In the genomic region with DNA sequence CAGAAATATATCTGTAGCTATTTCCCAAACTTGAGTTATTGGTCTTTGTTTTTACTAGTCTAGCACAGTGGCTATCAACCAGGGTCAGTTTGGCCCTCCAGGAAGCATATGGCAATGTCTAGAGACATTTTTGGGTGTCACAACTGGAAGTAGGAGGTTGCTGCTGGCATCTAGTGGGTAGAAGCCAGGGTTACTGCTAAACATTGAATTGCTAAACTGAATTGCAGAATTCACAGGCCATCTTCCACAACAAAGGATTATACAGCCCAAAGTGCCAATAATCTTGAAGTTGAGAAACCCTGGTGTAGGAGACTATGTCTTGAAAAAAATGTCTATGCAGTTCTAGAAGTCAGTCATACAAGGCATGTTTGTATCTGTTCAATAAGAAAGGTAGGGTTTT, we compare ENCODE assay signal across 11 cellular contexts.
"Had no signal": no experiment of that assay in that cellular context is flagged by ENCODE, and none has a peak within 500 bp of the region (broad histone marks: within the 10 kb centered on the region; RNA-seq: fewer than 3 reads in every experiment).

No MANE protein-coding gene starts in this region.

- H3K4me3 ChIP-seq: hepatocyte, lung had no signal

- H3K27ac ChIP-seq: brain microvascular endothelial cell had no signal

- H2AFZ ChIP-seq: hepatocyte had no signal

- DNase-seq: activated effector memory CD4-positive, alpha-beta T cell treated with anti-CD3 and anti-CD28 coated beads, Interleukin-2, amount 50 U/mL, for 16 hours; activated T-cell treated with anti-CD3 and anti-CD28 coated beads, Interleukin-2, amount 50 U/mL, for 1 hour; brain microvascular endothelial cell; kidney glomerular epithelial cell; natural killer cell; nucleus accumbens; right cardiac atrium; stimulated activated CD4-positive, alpha-beta T cell treated with anti-CD3 and anti-CD28 coated beads, Interleukin-2, amount 100 ng/mL, for 24 hours; stimulated activated naive CD8-positive, alpha-beta T cell treated with anti-CD3 and anti-CD28 coated beads, Interleukin-15, Interleukin-2, amounts not matched to agents 100 U/mL and 50 U/mL, for 24 hours had no signal

- ATAC-seq: natural killer cell; right cardiac atrium; stimulated activated naive CD8-positive, alpha-beta T cell treated with anti-CD3 and anti-CD28 coated beads, Interleukin-15, Interleukin-2, amounts not matched to agents 100 U/mL and 50 U/mL, for 24 hours had no signal

- H3K4me2 ChIP-seq: hepatocyte had no signal

- H3K27me3 ChIP-seq: brain microvascular endothelial cell, hepatocyte had no signal

- H3K36me3 ChIP-seq: brain microvascular endothelial cell had no signal
